ENCODE assay signal across 1 cellular context in genomic region chr3:30167511-30168135, GRCh38.
TF ChIP-seq lines count a peak whose summit lies in the region.

No MANE protein-coding gene starts in this region.

TF ChIP-seq in SK-N-SH, 30 proteins besides CTCF, POLR2A, EP300 and RAD21 (continued from another document):
- TF ChIP-seq NFIC (IDR thresholded peaks at IDR 0.05; ENCODE audit: borderline replicate concordance) (no peak), ZBTB33 (IDR thresholded peaks at IDR 0.05; ENCODE audit: borderline replicate concordance, low read depth) (no peak), EZH2phosphoT487 (IDR thresholded peaks at IDR 0.05; ENCODE audit: borderline replicate concordance, low read depth) (no peak), RXRA (IDR thresholded peaks at IDR 0.05; ENCODE audit: borderline replicate concordance, low read depth) (no peak), MEF2A (IDR thresholded peaks at IDR 0.05; ENCODE audit: borderline replicate concordance, low read depth) (peak; percentile 70; the same call in 1 of the 2 replicates), FOSL2 (IDR thresholded peaks at IDR 0.05; ENCODE audit: borderline replicate concordance, low read depth) (peak; percentile 15; the same call in 1 of the 2 replicates), GABPA (IDR thresholded peaks at IDR 0.05; ENCODE audit: low read depth) (no peak), NRF1 (IDR thresholded peaks at IDR 0.05; ENCODE audit: low read depth, low read length) (no peak)
TF ChIP-seq in SK-N-SH: peak in this region for 4.
